1 cellular context compared by ENCODE assay signal in genomic region chr2:120545521-120546076, GRCh38.
TF ChIP-seq lines count a peak whose summit lies in the region.

No MANE protein-coding gene starts in this region.

TF ChIP-seq in HepG2, 621 proteins besides CTCF, POLR2A, EP300 and RAD21:
- TF ChIP-seq ZFP82 (CRISPR knock-in tag; IDR thresholded peaks at IDR 0.05; ENCODE audit: borderline replicate concordance), result 0 out of 2 replicates have a peak, but pooled peaks have one; percentile 6
- no peak for TF ChIP-seq ZNF639 (CRISPR knock-in tag; conservative IDR thresholded peaks at IDR 0.05)
- TF ChIP-seq SP140L (CRISPR knock-in tag; IDR thresholded peaks at IDR 0.05; ENCODE audit: borderline replicate concordance), result no peak
- no peak for TF ChIP-seq CEBPG (CRISPR knock-in tag; IDR thresholded peaks at IDR 0.05)
- TF ChIP-seq PHF5A (CRISPR knock-in tag; IDR thresholded peaks at IDR 0.05; ENCODE audit: low read depth, unreplicated experiment), result no peak
- no peak for TF ChIP-seq ZNF737 (CRISPR knock-in tag; IDR thresholded peaks at IDR 0.05; ENCODE audit: borderline replicate concordance)
- no peak for TF ChIP-seq ZFP36 (IDR thresholded peaks at IDR 0.05; ENCODE audit: borderline replicate concordance, low read depth, low read length, partially characterized antibody)
- no peak for TF ChIP-seq ZNF18 (CRISPR knock-in tag; IDR thresholded peaks at IDR 0.05; ENCODE audit: insufficient replicate concordance)
- TF ChIP-seq BORCS8-MEF2B (CRISPR knock-in tag; IDR thresholded peaks at IDR 0.05), result no peak
- TF ChIP-seq ZNF317 (CRISPR knock-in tag; IDR thresholded peaks at IDR 0.05), result no peak
- 0 out of 2 replicates have a peak, but pooled peaks have one; percentile 9 for TF ChIP-seq RBFOX2 (IDR thresholded peaks at IDR 0.05; ENCODE audit: low read depth, low read length)
- TF ChIP-seq SNAPC2 (CRISPR knock-in tag; IDR thresholded peaks at IDR 0.05), result no peak
- no peak for TF ChIP-seq NCOA5 (CRISPR knock-in tag; IDR thresholded peaks at IDR 0.05)
- peak; percentile 4; the same call in 1 of the 2 replicates for TF ChIP-seq ZBTB43 (CRISPR knock-in tag; conservative IDR thresholded peaks at IDR 0.05)
- TF ChIP-seq NFIB (CRISPR knock-in tag; IDR thresholded peaks at IDR 0.05; ENCODE audit: borderline replicate concordance), result no peak
- no peak for TF ChIP-seq ZNF20 (CRISPR knock-in tag; IDR thresholded peaks at IDR 0.05)
- no peak for TF ChIP-seq ZZZ3 (CRISPR knock-in tag; IDR thresholded peaks at IDR 0.05; ENCODE audit: borderline replicate concordance)
- TF ChIP-seq ZFY (CRISPR knock-in tag; IDR thresholded peaks at IDR 0.05), result no peak
- TF ChIP-seq ZBTB34 (CRISPR knock-in tag; IDR thresholded peaks at IDR 0.05), result peak; percentile 18; the same call in 1 of the 2 replicates
- no peak for TF ChIP-seq PCBP2 (optimal IDR thresholded peaks at IDR 0.05; ENCODE audit: low read depth, low read length, poor library complexity, severe bottlenecking)
- TF ChIP-seq GZF1 (CRISPR knock-in tag; IDR thresholded peaks at IDR 0.05), result no peak
- TF ChIP-seq THRA (CRISPR knock-in tag; IDR thresholded peaks at IDR 0.05; ENCODE audit: borderline replicate concordance), result no peak
- TF ChIP-seq TBL1XR1 (IDR thresholded peaks at IDR 0.05; ENCODE audit: borderline replicate concordance, low read length, partially characterized antibody), result no peak
- TF ChIP-seq NR2F2 (IDR thresholded peaks at IDR 0.05; ENCODE audit: borderline replicate concordance, low read depth), result no peak
- no peak for TF ChIP-seq CEBPZ (IDR thresholded peaks at IDR 0.05; ENCODE audit: low read length)
- no peak for TF ChIP-seq ZFYVE20 (CRISPR knock-in tag; IDR thresholded peaks at IDR 0.05; ENCODE audit: borderline replicate concordance, low read depth)
- peak; percentile 30 for TF ChIP-seq NFIC (IDR thresholded peaks at IDR 0.05; ENCODE audit: low read length)
- no peak for TF ChIP-seq ATM (IDR thresholded peaks at IDR 0.05; ENCODE audit: borderline replicate concordance)
- no peak for TF ChIP-seq PTBP1 (IDR thresholded peaks at IDR 0.05; ENCODE audit: low read depth, low read length, poor library complexity, severe bottlenecking)
- no peak for TF ChIP-seq ZNF431 (CRISPR knock-in tag; IDR thresholded peaks at IDR 0.05; ENCODE audit: borderline replicate concordance, low read depth)
- TF ChIP-seq RERE (CRISPR knock-in tag; IDR thresholded peaks at IDR 0.05; ENCODE audit: low read depth), result no peak
- TF ChIP-seq ZNF234 (CRISPR knock-in tag; conservative IDR thresholded peaks at IDR 0.05), result no peak
- no peak for TF ChIP-seq MIXL1 (CRISPR knock-in tag; IDR thresholded peaks at IDR 0.05)
- no peak for TF ChIP-seq ZNF510 (CRISPR knock-in tag; IDR thresholded peaks at IDR 0.05; ENCODE audit: low read depth)
